Comparison of ENCODE assay signal across 23 cellular contexts in genomic region chr1:215406927-215407326, GRCh38.
DNase-seq lines count a peak whose midpoint lies in the region; ATAC-seq and TF ChIP-seq lines count a peak whose summit lies in the region.
"Had no signal": no experiment of that assay in that cellular context is flagged by ENCODE, and none has a peak within 500 bp of the region (broad histone marks: within the 10 kb centered on the region; RNA-seq: fewer than 3 reads in every experiment).

No MANE protein-coding gene starts in this region.

- POLR2A ChIA-PET in PC-9 (lab: Charles Lee; ENCODE audit: unreplicated experiment), result no interaction called here

- H3K9me3 ChIP-seq in GM23248 (ENCODE audit: low read depth) (no peaks in the 10 kb centered on the region), osteoblast (ENCODE audit: low read depth, low read length) (no peaks in the 10 kb centered on the region), gastrocnemius medialis (no peaks in the 10 kb centered on the region), suprapubic skin (no peaks in the 10 kb centered on the region), PC-9 (ENCODE audit: insufficient read depth, low read depth) (no peaks in the 10 kb centered on the region), spleen (no peaks in the 10 kb centered on the region)
- H3K9me3 ChIP-seq: BE2C, BLaER1 had no signal

- H3K9me2 ChIP-seq in GM23248 (ENCODE audit: insufficient read depth), result no peaks in the 10 kb centered on the region
- no peaks in the 10 kb centered on the region; the same call in 1 of the 2 replicates for H3K9me2 ChIP-seq in PC-9 (ENCODE audit: insufficient read depth)

- H2AFZ ChIP-seq in GM23248, result peak overlapping the region; percentile 62; the same call in 1 of the 2 replicates
- peak overlapping the region; percentile 58 for H2AFZ ChIP-seq in osteoblast (ENCODE audit: low read length)
- H2AFZ ChIP-seq in PC-9, result no peak overlapping the region

- ATAC-seq in gastrocnemius medialis, result peak; percentile 69 to 77

- H3F3A ChIP-seq in GM23248 (ENCODE audit: insufficient read depth) (peaks cover 9% of the 10 kb centered on the region), PC-9 (ENCODE audit: insufficient read depth, low read depth) (no peaks in the 10 kb centered on the region)

- DNase-seq in GM23248 (no peak), osteoblast (ENCODE audit: insufficient read length, low spot score, missing footprints) (no peak), gastrocnemius medialis (no peak), suprapubic skin (ENCODE audit: low spot score in 2 of 2) (no peak), NCI-H1436 treated with DMSO at 0.1 percent for 48 hours (lab: John Stamatoyannopoulos, UW) (no peak), PC-9 (no peak), spleen (no peak)
- DNase-seq: 8988T; ACHN; BE2C; C1 segment of cervical spinal cord; CD4-positive, alpha-beta memory T cell; CD4-positive, CD25-positive, alpha-beta regulatory T cell; CD8-positive, alpha-beta memory T cell; COR-L47; DMS 273 treated with DMSO at 0.1 percent for 48 hours; DMS153; DMS53; DMS79; DND-41; EL; GDM1 had no signal

- TF ChIP-seq EP300 in suprapubic skin (IDR thresholded peaks at IDR 0.05), result no peak

- H3K27ac ChIP-seq in GM23248, result no peak overlapping the region
- no peak overlapping the region for H3K27ac ChIP-seq in osteoblast (ENCODE audit: low read depth, low read length)
- H3K27ac ChIP-seq in gastrocnemius medialis, result peak overlapping the region; percentile 2 to 72 (median 50)
- H3K27ac ChIP-seq in suprapubic skin, result peak overlapping the region; percentile 68
- H3K27ac ChIP-seq in PC-9, result no peak overlapping the region
- H3K27ac ChIP-seq in spleen, result no peak overlapping the region
- H3K27ac ChIP-seq: BLaER1 had no signal

- CTCF ChIA-PET in PC-9 (lab: Charles Lee), result no interaction called here

- no TSS peak for BruUV-seq in PC-9 (replicated peaks; lab: Mats Ljungman, UMichigan)

- H3K4me3 ChIP-seq in GM23248 (no peak overlapping the region), osteoblast (ENCODE audit: insufficient read depth, low read length) (no peak overlapping the region), gastrocnemius medialis (no peak overlapping the region), suprapubic skin (no peak overlapping the region), PC-9 (no peak overlapping the region), spleen (no peak overlapping the region)
- H3K4me3 ChIP-seq: BLaER1 had no signal

- TF ChIP-seq CTCF in osteoblast (IDR thresholded peaks at IDR 0.05; ENCODE audit: extremely low read depth, low read depth, low read length) (no peak), gastrocnemius medialis (IDR thresholded peaks at IDR 0.05 in 4 of 5, conservative IDR thresholded peaks at IDR 0.05 in 1 of 5) (no peak), suprapubic skin (IDR thresholded peaks at IDR 0.05) (no peak), PC-9 (conservative IDR thresholded peaks at IDR 0.05) (no peak), spleen (IDR thresholded peaks at IDR 0.05 in 8 of 11, conservative IDR thresholded peaks at IDR 0.05 in 3 of 11) (no peak)

- H3K4me2 ChIP-seq in GM23248 (ENCODE audit: unreplicated experiment), result no peak overlapping the region
- no peak overlapping the region for H3K4me2 ChIP-seq in osteoblast (ENCODE audit: insufficient read depth, low read length)
- H3K4me2 ChIP-seq in PC-9, result no peak overlapping the region
- H3K4me2 ChIP-seq: BLaER1 had no signal

- no peak for TF ChIP-seq POLR2A in gastrocnemius medialis (IDR thresholded peaks at IDR 0.05)
- TF ChIP-seq POLR2A in suprapubic skin (IDR thresholded peaks at IDR 0.05), result no peak
- TF ChIP-seq POLR2A in spleen (IDR thresholded peaks at IDR 0.05), result no peak

- WGBS in GM23248 (ENCODE audit: low coverage in 1 of 2, low lambda C conversion rate in 2 of 2, missing lambda C conversion rate in 2 of 2), 2 experiments, result 31 to 40% methylated on average over 4 of the region's 4 CpGs
- 67% methylated on average over 4 of the region's 4 CpGs for WGBS in suprapubic skin
- 78 to 90% (median 81%) methylated on average over 4 of the region's 4 CpGs for WGBS in spleen, 5 donors

- in situ Hi-C loops in GM23248 (cut with MboI), result no loop called here
- in situ Hi-C loops in gastrocnemius medialis (cut with MboI; ENCODE audit: low sequenced_read_pairs in 4 of 4), result no loop called here

- intact Hi-C loops in gastrocnemius medialis (cut with DNase I; ENCODE audit: low total_unique reads), result no loop called here
- intact Hi-C loops in PC-9 (cut with micrococcal nuclease; ENCODE audit: unreplicated experiment), result no loop called here
- intact Hi-C loops in spleen (cut with DNase I; ENCODE audit: low total_unique reads), result no loop called here

- H3K79me2 ChIP-seq in GM23248 (ENCODE audit: insufficient read depth), result no peaks in the 10 kb centered on the region
- no peaks in the 10 kb centered on the region for H3K79me2 ChIP-seq in osteoblast (ENCODE audit: insufficient read depth, low read length)
- H3K79me2 ChIP-seq in PC-9 (ENCODE audit: low read depth), result no peaks in the 10 kb centered on the region

- no peaks in the 10 kb centered on the region for H3K27me3 ChIP-seq in GM23248 (replicated peaks; ENCODE audit: insufficient read depth)
- H3K27me3 ChIP-seq in osteoblast (ENCODE audit: insufficient read depth, low read length), result no peaks in the 10 kb centered on the region
- no peaks in the 10 kb centered on the region for H3K27me3 ChIP-seq in gastrocnemius medialis
- no peaks in the 10 kb centered on the region for H3K27me3 ChIP-seq in suprapubic skin
- no peaks in the 10 kb centered on the region for H3K27me3 ChIP-seq in PC-9 (ENCODE audit: insufficient read depth, low read depth)
- no peaks in the 10 kb centered on the region for H3K27me3 ChIP-seq in spleen (replicated peaks in 1 of 7)
- H3K27me3 ChIP-seq: BE2C, BLaER1 had no signal

- H3K4me1 ChIP-seq in GM23248 (ENCODE audit: insufficient read depth) (peaks cover 6% of the 10 kb centered on the region; the same call in 1 of the 2 replicates), osteoblast (ENCODE audit: insufficient read depth, low read length) (peaks cover 2% of the 10 kb centered on the region), gastrocnemius medialis (peaks cover 0 to 18% of the 10 kb centered on the region in 2 donors), suprapubic skin (no peaks in the 10 kb centered on the region), PC-9 (replicated peaks; ENCODE audit: insufficient read depth) (no peaks in the 10 kb centered on the region), spleen (no peaks in the 10 kb centered on the region)
- H3K4me1 ChIP-seq: BE2C, BLaER1 had no signal

- H4K20me1 ChIP-seq in GM23248 (ENCODE audit: insufficient read depth) (no peaks in the 10 kb centered on the region), osteoblast (ENCODE audit: insufficient read depth, low read length) (no peaks in the 10 kb centered on the region), PC-9 (ENCODE audit: insufficient read depth) (no peaks in the 10 kb centered on the region)
- H4K20me1 ChIP-seq: BLaER1 had no signal

- no peaks in the 10 kb centered on the region for H3K36me3 ChIP-seq in GM23248 (ENCODE audit: low read depth)
- no peaks in the 10 kb centered on the region for H3K36me3 ChIP-seq in osteoblast (ENCODE audit: insufficient read depth, low read length)
- no peaks in the 10 kb centered on the region for H3K36me3 ChIP-seq in gastrocnemius medialis
- H3K36me3 ChIP-seq in suprapubic skin, result no peaks in the 10 kb centered on the region
- no peaks in the 10 kb centered on the region for H3K36me3 ChIP-seq in PC-9 (ENCODE audit: low read depth)
- H3K36me3 ChIP-seq in spleen, result no peaks in the 10 kb centered on the region
- H3K36me3 ChIP-seq: BE2C, BLaER1 had no signal

- H3K9ac ChIP-seq in GM23248, result no peak overlapping the region
- H3K9ac ChIP-seq: BLaER1 had no signal

Comparison
In these comparisons a context has a peak if more than half of its experiments do, and no peak if none do; other contexts are left out.
1. H3K27ac ChIP-seq: peak in gastrocnemius medialis (4 of 4) and suprapubic skin (single experiment); none in GM23248 (single experiment), osteoblast (single experiment), PC-9 (single experiment) and spleen (0 of 8).